ENCODE assay signal across 1 cellular context in genomic region chr6:41545703-41546474, GRCh38.
TF ChIP-seq lines count a peak whose summit lies in the region.

A gene with protein sequence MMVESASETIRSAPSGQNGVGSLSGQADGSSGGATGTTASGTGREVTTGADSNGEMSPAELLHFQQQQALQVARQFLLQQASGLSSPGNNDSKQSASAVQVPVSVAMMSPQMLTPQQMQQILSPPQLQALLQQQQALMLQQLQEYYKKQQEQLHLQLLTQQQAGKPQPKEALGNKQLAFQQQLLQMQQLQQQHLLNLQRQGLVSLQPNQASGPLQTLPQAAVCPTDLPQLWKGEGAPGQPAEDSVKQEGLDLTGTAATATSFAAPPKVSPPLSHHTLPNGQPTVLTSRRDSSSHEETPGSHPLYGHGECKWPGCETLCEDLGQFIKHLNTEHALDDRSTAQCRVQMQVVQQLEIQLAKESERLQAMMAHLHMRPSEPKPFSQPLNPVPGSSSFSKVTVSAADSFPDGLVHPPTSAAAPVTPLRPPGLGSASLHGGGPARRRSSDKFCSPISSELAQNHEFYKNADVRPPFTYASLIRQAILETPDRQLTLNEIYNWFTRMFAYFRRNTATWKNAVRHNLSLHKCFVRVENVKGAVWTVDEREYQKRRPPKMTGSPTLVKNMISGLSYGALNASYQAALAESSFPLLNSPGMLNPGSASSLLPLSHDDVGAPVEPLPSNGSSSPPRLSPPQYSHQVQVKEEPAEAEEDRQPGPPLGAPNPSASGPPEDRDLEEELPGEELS (plus strand): TSS chr6:41546381. CDS start chr6:41565761, 19,380 bp downstream.

TF ChIP-seq in K562, 482 proteins besides CTCF, POLR2A, EP300 and RAD21 (continued from another document and continues in another):
- TF ChIP-seq, protein P1, sequence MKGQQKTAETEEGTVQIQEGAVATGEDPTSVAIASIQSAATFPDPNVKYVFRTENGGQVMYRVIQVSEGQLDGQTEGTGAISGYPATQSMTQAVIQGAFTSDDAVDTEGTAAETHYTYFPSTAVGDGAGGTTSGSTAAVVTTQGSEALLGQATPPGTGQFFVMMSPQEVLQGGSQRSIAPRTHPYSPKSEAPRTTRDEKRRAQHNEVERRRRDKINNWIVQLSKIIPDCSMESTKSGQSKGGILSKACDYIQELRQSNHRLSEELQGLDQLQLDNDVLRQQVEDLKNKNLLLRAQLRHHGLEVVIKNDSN (CRISPR knock-in tag; IDR thresholded peaks at IDR 0.05): peak; percentile 66
- TF ChIP-seq, protein P2, sequence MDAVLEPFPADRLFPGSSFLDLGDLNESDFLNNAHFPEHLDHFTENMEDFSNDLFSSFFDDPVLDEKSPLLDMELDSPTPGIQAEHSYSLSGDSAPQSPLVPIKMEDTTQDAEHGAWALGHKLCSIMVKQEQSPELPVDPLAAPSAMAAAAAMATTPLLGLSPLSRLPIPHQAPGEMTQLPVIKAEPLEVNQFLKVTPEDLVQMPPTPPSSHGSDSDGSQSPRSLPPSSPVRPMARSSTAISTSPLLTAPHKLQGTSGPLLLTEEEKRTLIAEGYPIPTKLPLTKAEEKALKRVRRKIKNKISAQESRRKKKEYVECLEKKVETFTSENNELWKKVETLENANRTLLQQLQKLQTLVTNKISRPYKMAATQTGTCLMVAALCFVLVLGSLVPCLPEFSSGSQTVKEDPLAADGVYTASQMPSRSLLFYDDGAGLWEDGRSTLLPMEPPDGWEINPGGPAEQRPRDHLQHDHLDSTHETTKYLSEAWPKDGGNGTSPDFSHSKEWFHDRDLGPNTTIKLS (IDR thresholded peaks at IDR 0.05; ENCODE audit: borderline replicate concordance, low read depth): peak; percentile 59; the same call in 1 of the 2 replicates
- TF ChIP-seq, protein P3, sequence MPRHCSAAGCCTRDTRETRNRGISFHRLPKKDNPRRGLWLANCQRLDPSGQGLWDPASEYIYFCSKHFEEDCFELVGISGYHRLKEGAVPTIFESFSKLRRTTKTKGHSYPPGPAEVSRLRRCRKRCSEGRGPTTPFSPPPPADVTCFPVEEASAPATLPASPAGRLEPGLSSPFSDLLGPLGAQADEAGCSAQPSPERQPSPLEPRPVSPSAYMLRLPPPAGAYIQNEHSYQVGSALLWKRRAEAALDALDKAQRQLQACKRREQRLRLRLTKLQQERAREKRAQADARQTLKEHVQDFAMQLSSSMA (CRISPR knock-in tag; IDR thresholded peaks at IDR 0.05): no peak
- TF ChIP-seq, protein P4, sequence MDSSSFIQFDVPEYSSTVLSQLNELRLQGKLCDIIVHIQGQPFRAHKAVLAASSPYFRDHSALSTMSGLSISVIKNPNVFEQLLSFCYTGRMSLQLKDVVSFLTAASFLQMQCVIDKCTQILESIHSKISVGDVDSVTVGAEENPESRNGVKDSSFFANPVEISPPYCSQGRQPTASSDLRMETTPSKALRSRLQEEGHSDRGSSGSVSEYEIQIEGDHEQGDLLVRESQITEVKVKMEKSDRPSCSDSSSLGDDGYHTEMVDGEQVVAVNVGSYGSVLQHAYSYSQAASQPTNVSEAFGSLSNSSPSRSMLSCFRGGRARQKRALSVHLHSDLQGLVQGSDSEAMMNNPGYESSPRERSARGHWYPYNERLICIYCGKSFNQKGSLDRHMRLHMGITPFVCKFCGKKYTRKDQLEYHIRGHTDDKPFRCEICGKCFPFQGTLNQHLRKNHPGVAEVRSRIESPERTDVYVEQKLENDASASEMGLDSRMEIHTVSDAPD (CRISPR knock-in tag; IDR thresholded peaks at IDR 0.05): no peak
- TF ChIP-seq FOXJ2 (tag; IDR thresholded peaks at IDR 0.05) (no peak), TEAD4 (IDR thresholded peaks at IDR 0.05; ENCODE audit: low read length) (peak; percentile 46; the same call in 1 of the 2 replicates), TEAD4 (CRISPR knock-in tag; IDR thresholded peaks at IDR 0.05; ENCODE audit: borderline replicate concordance) (no peak), CCNT2 (IDR thresholded peaks at IDR 0.05; ENCODE audit: borderline replicate concordance, extremely low read depth, insufficient read length, low read depth, low read length) (peak; percentile 19), SMAD4 (CRISPR knock-in tag; conservative IDR thresholded peaks at IDR 0.05) (peak; percentile 43; the same call in 1 of the 2 replicates), MAZ (CRISPR knock-in tag; conservative IDR thresholded peaks at IDR 0.05 in 1 of 2, IDR thresholded peaks at IDR 0.05 in 1 of 2) (peak; percentile 88 to 94), ETV6 (IDR thresholded peaks at IDR 0.05; ENCODE audit: borderline replicate concordance in 1 of 2, low read depth in 2 of 2, low read length in 1 of 2) (no peak), ETV6 (CRISPR knock-in tag; IDR thresholded peaks at IDR 0.05; ENCODE audit: borderline replicate concordance) (0 out of 2 replicates have a peak, but pooled peaks have one; percentile 39), C11orf30 (IDR thresholded peaks at IDR 0.05; ENCODE audit: low read depth) (no peak), ZKSCAN1 (IDR thresholded peaks at IDR 0.05; ENCODE audit: low read depth, low read length) (no peak), ZNF431 (CRISPR knock-in tag; IDR thresholded peaks at IDR 0.05) (peak; percentile 56; the same call in 1 of the 2 replicates), CBX8 (IDR thresholded peaks at IDR 0.05; ENCODE audit: borderline replicate concordance, extremely low read depth, low read depth, low read length, poor library complexity, severe bottlenecking) (no peak), ZBTB7A (IDR thresholded peaks at IDR 0.05; ENCODE audit: borderline replicate concordance, control insufficient read depth, low read depth, low read length) (0 out of 2 replicates have a peak, but pooled peaks have one; percentile 10), MEF2D (tag; conservative IDR thresholded peaks at IDR 0.05; ENCODE audit: low read depth) (no peak), SMARCB1 (IDR thresholded peaks at IDR 0.05; ENCODE audit: insufficient read length, low read depth) (no peak), NBN (IDR thresholded peaks at IDR 0.05; ENCODE audit: low read depth) (peak; percentile 94), HDAC1 (IDR thresholded peaks at IDR 0.05) (peak in 1 of 2 experiments; percentile 89; a peak in 2 of 4 replicates), NR4A1 (CRISPR knock-in tag; IDR thresholded peaks at IDR 0.05) (no peak), NR4A1 (tag; IDR thresholded peaks at IDR 0.05) (0 out of 2 replicates have a peak, but pooled peaks have one; percentile 33), HDAC8 (tag; IDR thresholded peaks at IDR 0.05) (0 out of 2 replicates have a peak, but pooled peaks have one; percentile 18), TOE1 (IDR thresholded peaks at IDR 0.05; ENCODE audit: borderline replicate concordance) (peak; percentile 89), TOE1 (CRISPR knock-in tag; IDR thresholded peaks at IDR 0.05; ENCODE audit: borderline replicate concordance, low read depth) (no peak), MTF1 (CRISPR knock-in tag; IDR thresholded peaks at IDR 0.05; ENCODE audit: borderline replicate concordance) (no peak), RFX5 (IDR thresholded peaks at IDR 0.05; ENCODE audit: low read depth, low read length) (no peak), NKRF (IDR thresholded peaks at IDR 0.05; ENCODE audit: borderline replicate concordance) (peak; percentile 94)
- TF ChIP-seq, protein P5, sequence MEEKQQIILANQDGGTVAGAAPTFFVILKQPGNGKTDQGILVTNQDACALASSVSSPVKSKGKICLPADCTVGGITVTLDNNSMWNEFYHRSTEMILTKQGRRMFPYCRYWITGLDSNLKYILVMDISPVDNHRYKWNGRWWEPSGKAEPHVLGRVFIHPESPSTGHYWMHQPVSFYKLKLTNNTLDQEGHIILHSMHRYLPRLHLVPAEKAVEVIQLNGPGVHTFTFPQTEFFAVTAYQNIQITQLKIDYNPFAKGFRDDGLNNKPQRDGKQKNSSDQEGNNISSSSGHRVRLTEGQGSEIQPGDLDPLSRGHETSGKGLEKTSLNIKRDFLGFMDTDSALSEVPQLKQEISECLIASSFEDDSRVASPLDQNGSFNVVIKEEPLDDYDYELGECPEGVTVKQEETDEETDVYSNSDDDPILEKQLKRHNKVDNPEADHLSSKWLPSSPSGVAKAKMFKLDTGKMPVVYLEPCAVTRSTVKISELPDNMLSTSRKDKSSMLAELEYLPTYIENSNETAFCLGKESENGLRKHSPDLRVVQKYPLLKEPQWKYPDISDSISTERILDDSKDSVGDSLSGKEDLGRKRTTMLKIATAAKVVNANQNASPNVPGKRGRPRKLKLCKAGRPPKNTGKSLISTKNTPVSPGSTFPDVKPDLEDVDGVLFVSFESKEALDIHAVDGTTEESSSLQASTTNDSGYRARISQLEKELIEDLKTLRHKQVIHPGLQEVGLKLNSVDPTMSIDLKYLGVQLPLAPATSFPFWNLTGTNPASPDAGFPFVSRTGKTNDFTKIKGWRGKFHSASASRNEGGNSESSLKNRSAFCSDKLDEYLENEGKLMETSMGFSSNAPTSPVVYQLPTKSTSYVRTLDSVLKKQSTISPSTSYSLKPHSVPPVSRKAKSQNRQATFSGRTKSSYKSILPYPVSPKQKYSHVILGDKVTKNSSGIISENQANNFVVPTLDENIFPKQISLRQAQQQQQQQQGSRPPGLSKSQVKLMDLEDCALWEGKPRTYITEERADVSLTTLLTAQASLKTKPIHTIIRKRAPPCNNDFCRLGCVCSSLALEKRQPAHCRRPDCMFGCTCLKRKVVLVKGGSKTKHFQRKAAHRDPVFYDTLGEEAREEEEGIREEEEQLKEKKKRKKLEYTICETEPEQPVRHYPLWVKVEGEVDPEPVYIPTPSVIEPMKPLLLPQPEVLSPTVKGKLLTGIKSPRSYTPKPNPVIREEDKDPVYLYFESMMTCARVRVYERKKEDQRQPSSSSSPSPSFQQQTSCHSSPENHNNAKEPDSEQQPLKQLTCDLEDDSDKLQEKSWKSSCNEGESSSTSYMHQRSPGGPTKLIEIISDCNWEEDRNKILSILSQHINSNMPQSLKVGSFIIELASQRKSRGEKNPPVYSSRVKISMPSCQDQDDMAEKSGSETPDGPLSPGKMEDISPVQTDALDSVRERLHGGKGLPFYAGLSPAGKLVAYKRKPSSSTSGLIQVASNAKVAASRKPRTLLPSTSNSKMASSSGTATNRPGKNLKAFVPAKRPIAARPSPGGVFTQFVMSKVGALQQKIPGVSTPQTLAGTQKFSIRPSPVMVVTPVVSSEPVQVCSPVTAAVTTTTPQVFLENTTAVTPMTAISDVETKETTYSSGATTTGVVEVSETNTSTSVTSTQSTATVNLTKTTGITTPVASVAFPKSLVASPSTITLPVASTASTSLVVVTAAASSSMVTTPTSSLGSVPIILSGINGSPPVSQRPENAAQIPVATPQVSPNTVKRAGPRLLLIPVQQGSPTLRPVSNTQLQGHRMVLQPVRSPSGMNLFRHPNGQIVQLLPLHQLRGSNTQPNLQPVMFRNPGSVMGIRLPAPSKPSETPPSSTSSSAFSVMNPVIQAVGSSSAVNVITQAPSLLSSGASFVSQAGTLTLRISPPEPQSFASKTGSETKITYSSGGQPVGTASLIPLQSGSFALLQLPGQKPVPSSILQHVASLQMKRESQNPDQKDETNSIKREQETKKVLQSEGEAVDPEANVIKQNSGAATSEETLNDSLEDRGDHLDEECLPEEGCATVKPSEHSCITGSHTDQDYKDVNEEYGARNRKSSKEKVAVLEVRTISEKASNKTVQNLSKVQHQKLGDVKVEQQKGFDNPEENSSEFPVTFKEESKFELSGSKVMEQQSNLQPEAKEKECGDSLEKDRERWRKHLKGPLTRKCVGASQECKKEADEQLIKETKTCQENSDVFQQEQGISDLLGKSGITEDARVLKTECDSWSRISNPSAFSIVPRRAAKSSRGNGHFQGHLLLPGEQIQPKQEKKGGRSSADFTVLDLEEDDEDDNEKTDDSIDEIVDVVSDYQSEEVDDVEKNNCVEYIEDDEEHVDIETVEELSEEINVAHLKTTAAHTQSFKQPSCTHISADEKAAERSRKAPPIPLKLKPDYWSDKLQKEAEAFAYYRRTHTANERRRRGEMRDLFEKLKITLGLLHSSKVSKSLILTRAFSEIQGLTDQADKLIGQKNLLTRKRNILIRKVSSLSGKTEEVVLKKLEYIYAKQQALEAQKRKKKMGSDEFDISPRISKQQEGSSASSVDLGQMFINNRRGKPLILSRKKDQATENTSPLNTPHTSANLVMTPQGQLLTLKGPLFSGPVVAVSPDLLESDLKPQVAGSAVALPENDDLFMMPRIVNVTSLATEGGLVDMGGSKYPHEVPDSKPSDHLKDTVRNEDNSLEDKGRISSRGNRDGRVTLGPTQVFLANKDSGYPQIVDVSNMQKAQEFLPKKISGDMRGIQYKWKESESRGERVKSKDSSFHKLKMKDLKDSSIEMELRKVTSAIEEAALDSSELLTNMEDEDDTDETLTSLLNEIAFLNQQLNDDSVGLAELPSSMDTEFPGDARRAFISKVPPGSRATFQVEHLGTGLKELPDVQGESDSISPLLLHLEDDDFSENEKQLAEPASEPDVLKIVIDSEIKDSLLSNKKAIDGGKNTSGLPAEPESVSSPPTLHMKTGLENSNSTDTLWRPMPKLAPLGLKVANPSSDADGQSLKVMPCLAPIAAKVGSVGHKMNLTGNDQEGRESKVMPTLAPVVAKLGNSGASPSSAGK (IDR thresholded peaks at IDR 0.05): peak; percentile 93
